ENCODE assay signal across 9 cellular contexts in the genomic region with DNA sequence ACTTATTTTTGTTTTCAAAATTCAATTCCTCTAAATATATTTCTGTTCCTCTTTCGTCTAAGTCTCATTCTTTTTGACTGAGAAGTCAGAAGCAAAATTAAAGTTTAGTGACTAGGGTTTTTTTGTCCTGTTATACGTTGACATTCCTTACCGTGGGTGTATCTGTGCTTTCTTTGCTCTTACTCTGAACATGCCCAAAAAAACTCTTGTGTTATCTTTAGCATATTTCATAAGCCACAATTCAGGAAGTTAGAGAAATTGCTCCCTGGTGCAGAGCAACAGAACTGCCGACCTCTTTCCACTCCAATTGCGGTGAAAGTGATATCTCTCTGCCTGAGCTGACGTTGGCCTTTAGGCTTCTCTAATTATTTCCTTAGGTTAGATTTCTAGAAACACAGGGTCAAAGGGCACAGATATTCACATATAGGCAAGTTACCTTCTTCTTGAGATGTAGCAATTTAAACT.
DNase-seq lines count a peak whose midpoint lies in the region; ATAC-seq, FAIRE-seq and TF ChIP-seq lines count a peak whose summit lies in the region.
"Had no signal": no experiment of that assay in that cellular context is flagged by ENCODE, and none has a peak within 500 bp of the region (broad histone marks: within the 10 kb centered on the region; RNA-seq: fewer than 3 reads in every experiment).

No MANE protein-coding gene starts in this region.

- in situ Hi-C loops in brain microvascular endothelial cell (cut with HindIII; ENCODE audit: low pct_ligation_motif_present, low sequenced_read_pairs): no loop called here

- H3K9me3 Mint-ChIP-seq in activated naive CD4-positive, alpha-beta T cell treated with anti-CD3 and anti-CD28 coated beads for 36 hours: no peaks in the 10 kb centered on the region

- H3K4me3 ChIP-seq in brain microvascular endothelial cell (ENCODE audit: low read depth, low read length): no peak overlapping the region

- H3K27ac ChIP-seq in brain microvascular endothelial cell: peak overlapping the region; percentile 95

- no peak for TF ChIP-seq CTCF in brain microvascular endothelial cell (IDR thresholded peaks at IDR 0.05; ENCODE audit: low read depth, low read length, missing control alignments)

- no peak for FAIRE-seq in urothelium cell line (lab: Jason Lieb, UNC)
- FAIRE-seq: G401.6 had no signal

- intact Hi-C loops in activated naive CD4-positive, alpha-beta T cell treated with anti-CD3 and anti-CD28 coated beads for 36 hours (cut with micrococcal nuclease): loop anchor here (2.0 to 5.0 kb wide), 5 partner anchors 21 to 365 kb away; a partner anchor contains a TSS

- H3K27me3 Mint-ChIP-seq in activated naive CD4-positive, alpha-beta T cell treated with anti-CD3 and anti-CD28 coated beads for 36 hours (ENCODE audit: low read depth): no peaks in the 10 kb centered on the region

- no peaks in the 10 kb centered on the region for H3K27me3 ChIP-seq in brain microvascular endothelial cell (replicated peaks)

- H3K36me3 ChIP-seq in brain microvascular endothelial cell (replicated peaks): no peaks in the 10 kb centered on the region

- H3K4me1 Mint-ChIP-seq in activated naive CD4-positive, alpha-beta T cell treated with anti-CD3 and anti-CD28 coated beads for 36 hours (ENCODE audit: low read depth): peaks cover 49% of the 10 kb centered on the region

- peak overlapping the region; percentile 67 for H3K4me3 Mint-ChIP-seq in activated naive CD4-positive, alpha-beta T cell treated with anti-CD3 and anti-CD28 coated beads for 36 hours

- H3K36me3 Mint-ChIP-seq in activated naive CD4-positive, alpha-beta T cell treated with anti-CD3 and anti-CD28 coated beads for 36 hours (ENCODE audit: low read depth): peaks cover 6% of the 10 kb centered on the region

- H3K27ac Mint-ChIP-seq in activated naive CD4-positive, alpha-beta T cell treated with anti-CD3 and anti-CD28 coated beads for 36 hours: peak overlapping the region; percentile 95

- peak; percentile 34 for DNase-seq in activated naive CD4-positive, alpha-beta T cell treated with anti-CD3 and anti-CD28 coated beads for 36 hours
- no peak for DNase-seq in activated naive CD4-positive, alpha-beta T cell (lab: John Stamatoyannopoulos, UW)
- DNase-seq in NOMO-1 (lab: John Stamatoyannopoulos, UW; ENCODE audit: unreplicated experiment in 2 of 2) (peak; percentile 89 to 98), brain microvascular endothelial cell (peak; percentile 79), medulla oblongata (ENCODE audit: extremely low spot score) (peak; percentile 48), urothelium cell line (ENCODE audit: low spot score) (peak; percentile 17), NCI-H526 treated with DMSO at 0.1 percent for 48 hours (lab: John Stamatoyannopoulos, UW) (no peak)

- CTCF ChIA-PET in activated naive CD4-positive, alpha-beta T cell treated with anti-CD3 and anti-CD28 coated beads for 36 hours (lab: Charles Lee): interaction anchor here (0.6 to 1.3 kb wide), 3 partner anchors 57 to 76 kb away, joined by 3 to 6 read pairs (median 4); no protein-coding TSS in a partner anchor

- no peak for ATAC-seq in GM18519 (IDR thresholded peaks at IDR 0.05; ENCODE audit: low FRiP score, unreplicated experiment)

Comparison
In these comparisons a context has a peak if more than half of its experiments do, and no peak if none do; other contexts are left out.
1. DNase-seq: peak in activated naive CD4-positive, alpha-beta T cell treated with anti-CD3 and anti-CD28 coated beads for 36 hours (single experiment), NOMO-1 (2 of 2), brain microvascular endothelial cell (single experiment), medulla oblongata (single experiment) and urothelium cell line (single experiment); none in activated naive CD4-positive, alpha-beta T cell (0 of 4) and NCI-H526 treated with DMSO at 0.1 percent for 48 hours (single experiment).